1 cellular context compared by ENCODE assay signal in genomic region chr2:9169310-9170107, GRCh38.
TF ChIP-seq lines count a peak whose summit lies in the region.

No MANE protein-coding gene starts in this region.

TF ChIP-seq in K562, 482 proteins besides CTCF, POLR2A, EP300 and RAD21 (continued from another document and continues in another):
- TF ChIP-seq, protein P1, sequence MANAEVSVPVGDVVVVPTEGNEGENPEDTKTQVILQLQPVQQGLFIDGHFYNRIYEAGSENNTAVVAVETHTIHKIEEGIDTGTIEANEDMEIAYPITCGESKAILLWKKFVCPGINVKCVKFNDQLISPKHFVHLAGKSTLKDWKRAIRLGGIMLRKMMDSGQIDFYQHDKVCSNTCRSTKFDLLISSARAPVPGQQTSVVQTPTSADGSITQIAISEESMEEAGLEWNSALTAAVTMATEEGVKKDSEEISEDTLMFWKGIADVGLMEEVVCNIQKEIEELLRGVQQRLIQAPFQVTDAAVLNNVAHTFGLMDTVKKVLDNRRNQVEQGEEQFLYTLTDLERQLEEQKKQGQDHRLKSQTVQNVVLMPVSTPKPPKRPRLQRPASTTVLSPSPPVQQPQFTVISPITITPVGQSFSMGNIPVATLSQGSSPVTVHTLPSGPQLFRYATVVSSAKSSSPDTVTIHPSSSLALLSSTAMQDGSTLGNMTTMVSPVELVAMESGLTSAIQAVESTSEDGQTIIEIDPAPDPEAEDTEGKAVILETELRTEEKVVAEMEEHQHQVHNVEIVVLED (CRISPR knock-in tag; IDR thresholded peaks at IDR 0.05): peak; percentile 66
- TF ChIP-seq ZNF639 (CRISPR knock-in tag; conservative IDR thresholded peaks at IDR 0.05 in 1 of 2, IDR thresholded peaks at IDR 0.05 in 1 of 2) (peak in 1 of 2 experiments; percentile 97; a peak in 2 of 4 replicates), ZNF655 (CRISPR knock-in tag; IDR thresholded peaks at IDR 0.05) (no peak), MAFK (IDR thresholded peaks at IDR 0.05; ENCODE audit: low read length) (no peak), ZNF3 (CRISPR knock-in tag; IDR thresholded peaks at IDR 0.05) (0 out of 2 replicates have a peak, but pooled peaks have one; percentile 66), PHB2 (IDR thresholded peaks at IDR 0.05; ENCODE audit: low read depth) (no peak), SAP30 (IDR thresholded peaks at IDR 0.05; ENCODE audit: borderline replicate concordance, insufficient read depth, low read depth, low read length, poor library complexity, severe bottlenecking) (no peak), HNRNPH1 (optimal IDR thresholded peaks at IDR 0.05; ENCODE audit: low read depth, low read length) (no peak), DIDO1 (tag; IDR thresholded peaks at IDR 0.05; ENCODE audit: low read depth) (peak; percentile 87), RBM25 (IDR thresholded peaks at IDR 0.05; ENCODE audit: low read depth, low read length, severe bottlenecking) (no peak), ZNF212 (CRISPR knock-in tag; IDR thresholded peaks at IDR 0.05) (peak; percentile 82; the same call in 1 of the 2 replicates), ZNF239 (CRISPR knock-in tag; IDR thresholded peaks at IDR 0.05) (peak; percentile 91), ZNF518B (CRISPR knock-in tag; IDR thresholded peaks at IDR 0.05) (0 out of 2 replicates have a peak, but pooled peaks have one; percentile 21), ZNF217 (CRISPR knock-in tag; IDR thresholded peaks at IDR 0.05) (no peak), ZBTB12 (CRISPR knock-in tag; IDR thresholded peaks at IDR 0.05) (peak; percentile 81), MXI1 (IDR thresholded peaks at IDR 0.05; ENCODE audit: low read depth, low read length) (no peak), PATZ1 (CRISPR knock-in tag; IDR thresholded peaks at IDR 0.05; ENCODE audit: borderline replicate concordance) (peak; percentile 92; the same call in 1 of the 2 replicates), ZNF232 (CRISPR knock-in tag; IDR thresholded peaks at IDR 0.05) (no peak), CREB1 (IDR thresholded peaks at IDR 0.05) (no peak), CREB1 (CRISPR knock-in tag; IDR thresholded peaks at IDR 0.05) (no peak), SRF (CRISPR knock-in tag; IDR thresholded peaks at IDR 0.05) (peak; percentile 95 to 99), ZNF197 (CRISPR knock-in tag; IDR thresholded peaks at IDR 0.05; ENCODE audit: low read depth) (peak; percentile 97), ZNF253 (CRISPR knock-in tag; conservative IDR thresholded peaks at IDR 0.05) (no peak), TCFL5 (CRISPR knock-in tag; conservative IDR thresholded peaks at IDR 0.05) (peak; percentile 80), SMARCA5 (IDR thresholded peaks at IDR 0.05) (no peak), ZNF134 (CRISPR knock-in tag; conservative IDR thresholded peaks at IDR 0.05) (peak; percentile 84), ATF2 (CRISPR knock-in tag; IDR thresholded peaks at IDR 0.05) (no peak), EP400 (IDR thresholded peaks at IDR 0.05) (no peak), ZNF830 (CRISPR knock-in tag; IDR thresholded peaks at IDR 0.05) (peak; percentile 96), HDAC6 (IDR thresholded peaks at IDR 0.05; ENCODE audit: low read depth, low read length) (no peak), NFE2 (IDR thresholded peaks at IDR 0.05; ENCODE audit: low read depth) (no peak), SRSF1 (IDR thresholded peaks at IDR 0.05; ENCODE audit: low read depth, low read length) (no peak), PYGO2 (tag; IDR thresholded peaks at IDR 0.05) (peak; percentile 94), TAF1 (IDR thresholded peaks at IDR 0.05; ENCODE audit: control insufficient read depth, extremely low read depth, insufficient read depth, low read length, severe bottlenecking) (no peak), TAL1 (IDR thresholded peaks at IDR 0.05) (no peak), POLR3G (IDR thresholded peaks at IDR 0.05; ENCODE audit: extremely low read depth, insufficient read length, insufficient replicate concordance) (no peak), ZNF12 (CRISPR knock-in tag; IDR thresholded peaks at IDR 0.05) (no peak), CBFA2T3 (IDR thresholded peaks at IDR 0.05) (no peak), MEF2D (tag; conservative IDR thresholded peaks at IDR 0.05; ENCODE audit: low read depth) (peak; percentile 97), CCNT2 (IDR thresholded peaks at IDR 0.05; ENCODE audit: borderline replicate concordance, extremely low read depth, insufficient read length, low read depth, low read length) (no peak), TEAD1 (CRISPR knock-in tag; IDR thresholded peaks at IDR 0.05) (peak in 1 of 2 experiments; percentile 97; a peak in 2 of 4 replicates), ATF1 (CRISPR knock-in tag; IDR thresholded peaks at IDR 0.05) (no peak), ATF1 (tag; IDR thresholded peaks at IDR 0.05) (peak; percentile 68), ZNF311 (CRISPR knock-in tag; IDR thresholded peaks at IDR 0.05) (peak; percentile 98), ZNF561 (CRISPR knock-in tag; conservative IDR thresholded peaks at IDR 0.05) (peak; percentile 88), ZBTB49 (CRISPR knock-in tag; IDR thresholded peaks at IDR 0.05; ENCODE audit: borderline replicate concordance) (no peak), ZKSCAN3 (CRISPR knock-in tag; IDR thresholded peaks at IDR 0.05) (peak; percentile 56; the same call in 1 of the 2 replicates), PRPF4 (IDR thresholded peaks at IDR 0.05; ENCODE audit: insufficient read depth, low read depth, low read length, poor library complexity, severe bottlenecking) (no peak), ZNF143 (CRISPR knock-in tag; IDR thresholded peaks at IDR 0.05) (no peak), CREM (IDR thresholded peaks at IDR 0.05; ENCODE audit: low read depth) (no peak), POLR2H (tag; IDR thresholded peaks at IDR 0.05; ENCODE audit: low read depth) (no peak)
- TF ChIP-seq, protein P2, sequence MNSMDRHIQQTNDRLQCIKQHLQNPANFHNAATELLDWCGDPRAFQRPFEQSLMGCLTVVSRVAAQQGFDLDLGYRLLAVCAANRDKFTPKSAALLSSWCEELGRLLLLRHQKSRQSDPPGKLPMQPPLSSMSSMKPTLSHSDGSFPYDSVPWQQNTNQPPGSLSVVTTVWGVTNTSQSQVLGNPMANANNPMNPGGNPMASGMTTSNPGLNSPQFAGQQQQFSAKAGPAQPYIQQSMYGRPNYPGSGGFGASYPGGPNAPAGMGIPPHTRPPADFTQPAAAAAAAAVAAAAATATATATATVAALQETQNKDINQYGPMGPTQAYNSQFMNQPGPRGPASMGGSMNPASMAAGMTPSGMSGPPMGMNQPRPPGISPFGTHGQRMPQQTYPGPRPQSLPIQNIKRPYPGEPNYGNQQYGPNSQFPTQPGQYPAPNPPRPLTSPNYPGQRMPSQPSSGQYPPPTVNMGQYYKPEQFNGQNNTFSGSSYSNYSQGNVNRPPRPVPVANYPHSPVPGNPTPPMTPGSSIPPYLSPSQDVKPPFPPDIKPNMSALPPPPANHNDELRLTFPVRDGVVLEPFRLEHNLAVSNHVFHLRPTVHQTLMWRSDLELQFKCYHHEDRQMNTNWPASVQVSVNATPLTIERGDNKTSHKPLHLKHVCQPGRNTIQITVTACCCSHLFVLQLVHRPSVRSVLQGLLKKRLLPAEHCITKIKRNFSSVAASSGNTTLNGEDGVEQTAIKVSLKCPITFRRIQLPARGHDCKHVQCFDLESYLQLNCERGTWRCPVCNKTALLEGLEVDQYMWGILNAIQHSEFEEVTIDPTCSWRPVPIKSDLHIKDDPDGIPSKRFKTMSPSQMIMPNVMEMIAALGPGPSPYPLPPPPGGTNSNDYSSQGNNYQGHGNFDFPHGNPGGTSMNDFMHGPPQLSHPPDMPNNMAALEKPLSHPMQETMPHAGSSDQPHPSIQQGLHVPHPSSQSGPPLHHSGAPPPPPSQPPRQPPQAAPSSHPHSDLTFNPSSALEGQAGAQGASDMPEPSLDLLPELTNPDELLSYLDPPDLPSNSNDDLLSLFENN (IDR thresholded peaks at IDR 0.05; ENCODE audit: low read depth in 2 of 2, low read length in 2 of 2): no peak
